ENCODE assay signal across 35 cellular contexts in genomic region chr15:86229306-86229705, GRCh38.
DNase-seq lines count a peak whose midpoint lies in the region; ATAC-seq and TF ChIP-seq lines count a peak whose summit lies in the region.
"Had no signal": no experiment of that assay in that cellular context is flagged by ENCODE, and none has a peak within 500 bp of the region (broad histone marks: within the 10 kb centered on the region; RNA-seq: fewer than 3 reads in every experiment).

No MANE protein-coding gene starts in this region.

- no peak for TF ChIP-seq CTCF in GM23338 (conservative IDR thresholded peaks at IDR 0.05; ENCODE audit: low read depth in 2 of 2)
- no peak for TF ChIP-seq CTCF in smooth muscle cell (IDR thresholded peaks at IDR 0.05; ENCODE audit: borderline replicate concordance, insufficient read depth, poor library complexity, severe bottlenecking)

- DNase-seq in GM23338 (ENCODE audit: low spot score) (no peak), SK-N-DZ (ENCODE audit: low spot score) (peak; percentile 70), mesendoderm (peak; percentile 59), smooth muscle cell (lab: John Stamatoyannopoulos, UW; ENCODE audit: unreplicated experiment) (no peak), putamen (ENCODE audit: low spot score) (no peak), immature natural killer cell (no peak)
- DNase-seq: 8988T; ACHN; AML-193; BE2C; C1 segment of cervical spinal cord; Caco-2; Calu3; CD4-positive, alpha-beta memory T cell; CD4-positive, alpha-beta T cell; CD4-positive, CD25-positive, alpha-beta regulatory T cell; CD8-positive, alpha-beta memory T cell; CD8-positive, alpha-beta T cell; COR-L47; DMS 273 treated with DMSO at 0.1 percent for 48 hours; DMS153; DMS53; DMS79; DMS79 treated with DMSO at 0.1 percent for 48 hours; DND-41; EL had no signal

- H3K9me2 ChIP-seq in GM23338 (ENCODE audit: insufficient read depth): no peaks in the 10 kb centered on the region

- no peak overlapping the region for H2BK15ac ChIP-seq in mesendoderm (replicated peaks; ENCODE audit: low read depth)

- H2BK5ac ChIP-seq in mesendoderm (ENCODE audit: low read length): no peak overlapping the region

- H3K9me3 Mint-ChIP-seq in GM23338 (no peaks in the 10 kb centered on the region), immature natural killer cell (no peaks in the 10 kb centered on the region)
- H3K9me3 Mint-ChIP-seq: CD4-positive, alpha-beta memory T cell; CD4-positive, alpha-beta T cell; CD8-positive, alpha-beta memory T cell; CD8-positive, alpha-beta T cell had no signal

- no peak overlapping the region for H3K4me3 ChIP-seq in GM23338
- H3K4me3 ChIP-seq in mesendoderm (ENCODE audit: low read length): no peak overlapping the region
- no peak overlapping the region for H3K4me3 ChIP-seq in smooth muscle cell
- H3K4me3 ChIP-seq: A549; BLaER1; BLaER1 treated with 17β-estradiol and CSF1 and Interleukin-3, amounts not matched to agents 10 nM and 100 nM had no signal

- H3K56ac ChIP-seq in mesendoderm (ENCODE audit: low read length): no peak overlapping the region

- H3K4me3 Mint-ChIP-seq in GM23338: no peak overlapping the region
- H3K4me3 Mint-ChIP-seq in immature natural killer cell: no peak overlapping the region
- H3K4me3 Mint-ChIP-seq: B cell; CD14-positive monocyte; CD4-positive, alpha-beta memory T cell; CD4-positive, alpha-beta T cell; CD4-positive, CD25-positive, alpha-beta regulatory T cell; CD8-positive, alpha-beta memory T cell; CD8-positive, alpha-beta T cell had no signal

- peaks cover 4% of the 10 kb centered on the region for H3K27me3 Mint-ChIP-seq in GM23338 (ENCODE audit: insufficient read depth, low read depth, poor library complexity)
- H3K27me3 Mint-ChIP-seq in immature natural killer cell (ENCODE audit: low read depth in 3 of 3): peaks cover 4 to 7% (median 6%) of the 10 kb centered on the region in 3 donors

- H3K27me3 ChIP-seq in GM23338 (ENCODE audit: insufficient read depth): no peaks in the 10 kb centered on the region
- H3K27me3 ChIP-seq in mesendoderm (ENCODE audit: insufficient read depth, low read length, poor library complexity): no peaks in the 10 kb centered on the region
- no peaks in the 10 kb centered on the region for H3K27me3 ChIP-seq in smooth muscle cell (ENCODE audit: low read depth)
- H3K27me3 ChIP-seq: BE2C; BLaER1; BLaER1 treated with 17β-estradiol and CSF1 and Interleukin-3, amounts not matched to agents 10 nM and 100 nM had no signal

- no CpG with 5 or more reads among the region's 2 CpGs for WGBS in mesendoderm (ENCODE audit: extremely low coverage, insufficient coverage, low lambda C conversion rate)
- 65% methylated on average over 2 of the region's 2 CpGs for WGBS in smooth muscle cell (ENCODE audit: low lambda C conversion rate)

- H3K4me2 ChIP-seq in GM23338: no peak overlapping the region
- no peak overlapping the region for H3K4me2 ChIP-seq in mesendoderm (ENCODE audit: low read length)
- H3K4me2 ChIP-seq in smooth muscle cell: no peak overlapping the region
- H3K4me2 ChIP-seq: A549, BLaER1 had no signal

- H2AFZ ChIP-seq in GM23338 (peak overlapping the region; percentile 59; the same call in 1 of the 2 replicates), smooth muscle cell (ENCODE audit: low read depth) (peak overlapping the region; percentile 55)

- H3K27ac ChIP-seq in GM23338 (ENCODE audit: low read depth) (no peak overlapping the region), mesendoderm (ENCODE audit: low read depth, low read length) (no peak overlapping the region), smooth muscle cell (ENCODE audit: low read depth) (no peak overlapping the region)
- H3K27ac ChIP-seq: 22Rv1; A549; BLaER1; BLaER1 treated with 17β-estradiol and CSF1 and Interleukin-3, amounts not matched to agents 10 nM and 100 nM; C4-2B had no signal

- H3K36me3 ChIP-seq in GM23338 (ENCODE audit: insufficient read depth): no peaks in the 10 kb centered on the region
- H3K36me3 ChIP-seq in mesendoderm (ENCODE audit: control insufficient read depth, insufficient read depth, low read length): no peaks in the 10 kb centered on the region
- no peaks in the 10 kb centered on the region for H3K36me3 ChIP-seq in smooth muscle cell (ENCODE audit: low read depth)
- H3K36me3 ChIP-seq: BE2C; BLaER1; BLaER1 treated with 17β-estradiol and CSF1 and Interleukin-3, amounts not matched to agents 10 nM and 100 nM had no signal

- H3K79me1 ChIP-seq in mesendoderm (ENCODE audit: low read length): no peaks in the 10 kb centered on the region

- ATAC-seq in GM23338 (no peak), GM21515 (IDR thresholded peaks at IDR 0.05; ENCODE audit: unreplicated experiment) (no peak), GM18502 (IDR thresholded peaks at IDR 0.05; ENCODE audit: poor library complexity, unreplicated experiment) (no peak)
- ATAC-seq: A549; CD8-positive, alpha-beta T cell had no signal

- no peak overlapping the region for H3K23ac ChIP-seq in mesendoderm (ENCODE audit: low read length)

- H3K4ac ChIP-seq in mesendoderm (ENCODE audit: low read depth, low read length): no peak overlapping the region

- no peaks in the 10 kb centered on the region for H3K9me3 ChIP-seq in smooth muscle cell (replicated peaks; ENCODE audit: low read depth)
- H3K9me3 ChIP-seq: A549, BE2C, BLaER1, Caco-2 had no signal

- H3K79me2 ChIP-seq in GM23338 (replicated peaks; ENCODE audit: insufficient read depth) (no peaks in the 10 kb centered on the region), mesendoderm (ENCODE audit: control insufficient read depth, insufficient read depth, low read length) (no peaks in the 10 kb centered on the region), smooth muscle cell (ENCODE audit: low read depth) (no peaks in the 10 kb centered on the region)

- H3K4me1 ChIP-seq in GM23338 (ENCODE audit: insufficient read depth) (peaks cover 18% of the 10 kb centered on the region; the same call in 1 of the 2 replicates), mesendoderm (ENCODE audit: control insufficient read depth, low read depth, low read length) (peaks cover 4% of the 10 kb centered on the region), smooth muscle cell (ENCODE audit: low read depth) (no peaks in the 10 kb centered on the region)
- H3K4me1 ChIP-seq: A549, BE2C, BLaER1, Caco-2 had no signal

- H3K27ac Mint-ChIP-seq in GM23338: no peak overlapping the region
- no peak overlapping the region for H3K27ac Mint-ChIP-seq in immature natural killer cell
- H3K27ac Mint-ChIP-seq: B cell; CD14-positive monocyte; CD4-positive, alpha-beta memory T cell; CD4-positive, alpha-beta T cell; CD4-positive, CD25-positive, alpha-beta regulatory T cell; CD8-positive, alpha-beta T cell had no signal

- H3K9ac ChIP-seq in mesendoderm (ENCODE audit: low read length): no peak overlapping the region
- H3K9ac ChIP-seq in smooth muscle cell (ENCODE audit: low read depth): no peak overlapping the region
- H3K9ac ChIP-seq: BLaER1; BLaER1 treated with 17β-estradiol and CSF1 and Interleukin-3, amounts not matched to agents 10 nM and 100 nM had no signal

- no peak overlapping the region for H3K18ac ChIP-seq in mesendoderm (ENCODE audit: low read length)

- H4K8ac ChIP-seq in mesendoderm (ENCODE audit: low read depth, low read length): no peak overlapping the region

- H4K5ac ChIP-seq in mesendoderm (ENCODE audit: low read length): no peak overlapping the region

- no peaks in the 10 kb centered on the region for H4K20me1 ChIP-seq in GM23338 (replicated peaks; ENCODE audit: insufficient read depth)
- H4K20me1 ChIP-seq in smooth muscle cell (ENCODE audit: low read depth): no peaks in the 10 kb centered on the region
- H4K20me1 ChIP-seq: BLaER1; BLaER1 treated with 17β-estradiol and CSF1 and Interleukin-3, amounts not matched to agents 10 nM and 100 nM had no signal

- H3F3A ChIP-seq in GM23338 (replicated peaks; ENCODE audit: low read depth) (no peaks in the 10 kb centered on the region), smooth muscle cell (ENCODE audit: low read depth) (no peaks in the 10 kb centered on the region)

- H2BK120ac ChIP-seq in mesendoderm (ENCODE audit: low read depth, low read length): no peak overlapping the region

- H2AK5ac ChIP-seq in mesendoderm (ENCODE audit: low read length): no peak overlapping the region

- H3K4me1 Mint-ChIP-seq in GM23338 (peaks cover 15% of the 10 kb centered on the region), immature natural killer cell (no peaks in the 10 kb centered on the region)
- H3K4me1 Mint-ChIP-seq: B cell, CD14-positive monocyte had no signal

- H3K36me3 Mint-ChIP-seq in GM23338 (ENCODE audit: low read depth) (no peaks in the 10 kb centered on the region), immature natural killer cell (no peaks in the 10 kb centered on the region)
- H3K36me3 Mint-ChIP-seq: CD14-positive monocyte; CD4-positive, alpha-beta memory T cell; CD4-positive, CD25-positive, alpha-beta regulatory T cell; CD8-positive, alpha-beta memory T cell; CD8-positive, alpha-beta T cell had no signal

Comparison
In these comparisons a context has a peak if more than half of its experiments do, and no peak if none do; other contexts are left out.
1. DNase-seq: peak in SK-N-DZ (single experiment) and mesendoderm (single experiment); none in GM23338 (single experiment), smooth muscle cell (single experiment), putamen (single experiment) and immature natural killer cell (0 of 3).